10 cellular contexts compared by ENCODE assay signal in genomic region chr1:41362357-41362721, GRCh38. TPM values are rescaled to one million over a fixed set of nuclear protein-coding genes. Genes with fewer than 3 reads are reported as not detected.
A peak's percentile ranks its signal among the peaks of the same experiment; 100 is the strongest.
DNase-seq lines count a peak whose midpoint lies in the region; ATAC-seq and TF ChIP-seq lines count a peak whose summit lies in the region.
"Had no signal": no experiment of that assay in that cellular context is flagged by ENCODE, and none has a peak within 500 bp of the region (broad histone marks: within the 10 kb centered on the region; RNA-seq: fewer than 3 reads in every experiment).

No MANE protein-coding gene starts in this region.

- intact Hi-C loops in PC-9 (cut with micrococcal nuclease; ENCODE audit: unreplicated experiment): no loop called here

- H3K4me2 ChIP-seq in PC-9: peak overlapping the region; percentile 90
- peak overlapping the region; percentile 84 for H3K4me2 ChIP-seq in skeletal muscle satellite cell (ENCODE audit: low read length)

- H3K36me3 ChIP-seq in PC-9 (ENCODE audit: low read depth) (no peaks in the 10 kb centered on the region), skeletal muscle satellite cell (ENCODE audit: insufficient read depth, low read length) (no peaks in the 10 kb centered on the region)

- no peak for TF ChIP-seq CTCF in PC-9 (conservative IDR thresholded peaks at IDR 0.05)

- no TSS peak for BruUV-seq in PC-9 (replicated peaks; lab: Mats Ljungman, UMichigan)

- no peaks in the 10 kb centered on the region for H4K20me1 ChIP-seq in PC-9 (ENCODE audit: insufficient read depth)

- H3K9ac ChIP-seq in skeletal muscle satellite cell (ENCODE audit: low read depth, low read length): no peak overlapping the region

- DNase-seq in DMS 273 (lab: John Stamatoyannopoulos, UW; ENCODE audit: unreplicated experiment): peak; percentile 99
- no peak for DNase-seq in DMS 273 treated with DMSO at 0.1 percent for 48 hours (lab: John Stamatoyannopoulos, UW)
- DNase-seq in PC-9: no peak
- DNase-seq in amniotic stem cell (lab: John Stamatoyannopoulos, UW): no peak
- no peak for DNase-seq in HuH-7.5 (ENCODE audit: low spot score)
- DNase-seq: activated effector memory CD4-positive, alpha-beta T cell treated with Interleukin-2 at 50 U/mL for 16 hours had no signal

- no peak for ATAC-seq in GM21619 (IDR thresholded peaks at IDR 0.05; ENCODE audit: unreplicated experiment)

- peaks cover 57% of the 10 kb centered on the region for H3K4me1 ChIP-seq in PC-9 (replicated peaks; ENCODE audit: insufficient read depth)
- H3K4me1 ChIP-seq in skeletal muscle satellite cell (ENCODE audit: control insufficient read depth, insufficient read depth, low read length): peaks cover 40% of the 10 kb centered on the region

- H2AFZ ChIP-seq in PC-9: peak overlapping the region; percentile 73; the same call in 1 of the 2 replicates

- no peaks in the 10 kb centered on the region for H3K9me2 ChIP-seq in PC-9 (ENCODE audit: insufficient read depth)

- no peak overlapping the region for H3K27ac ChIP-seq in PC-9
- H3K27ac ChIP-seq: HL-60 had no signal

- POLR2A ChIA-PET in PC-9 (lab: Charles Lee; ENCODE audit: unreplicated experiment): interaction anchor here (0.6 kb wide), 1 partner anchor 302 kb away, joined by 17 read pairs; no protein-coding TSS in a partner anchor

- H3K27me3 ChIP-seq in PC-9 (ENCODE audit: insufficient read depth, low read depth) (peaks cover 7% of the 10 kb centered on the region; the same call in 1 of the 2 replicates), skeletal muscle satellite cell (ENCODE audit: control insufficient read depth, insufficient read depth, low read length) (peaks cover 59% of the 10 kb centered on the region)

- H3K79me2 ChIP-seq in PC-9 (ENCODE audit: low read depth): no peaks in the 10 kb centered on the region

- peak overlapping the region; percentile 61; the same call in 1 of the 2 replicates for H3K4me3 ChIP-seq in PC-9
- H3K4me3 ChIP-seq in iPS-11a (ENCODE audit: low read depth, low read length): peak overlapping the region; percentile 41
- peak overlapping the region; percentile 75 for H3K4me3 ChIP-seq in skeletal muscle satellite cell (ENCODE audit: low read length)

- CTCF ChIA-PET in PC-9 (lab: Charles Lee): interaction anchor here (0.7 to 1.1 kb wide), 4 partner anchors 15 to 138 kb away, joined by 4 to 23 read pairs (median 8); no protein-coding TSS in a partner anchor

- H3K9me3 ChIP-seq in PC-9 (ENCODE audit: insufficient read depth, low read depth) (no peaks in the 10 kb centered on the region), skeletal muscle satellite cell (replicated peaks; ENCODE audit: low read length) (no peaks in the 10 kb centered on the region)

- peaks cover 29% of the 10 kb centered on the region; the same call in 1 of the 2 replicates for H3F3A ChIP-seq in PC-9 (ENCODE audit: insufficient read depth, low read depth)

RNA-seq across cellular contexts. Expression of gene FOXO6, which starts 1.1 kb away (rescaled TPM):
- total RNA-seq in PC-9 (2021): 9.0 and 17.5 TPM in 2 replicates
- 0.22 TPM in 1 of 2 replicates, not detected in the other for total RNA-seq in skeletal muscle satellite cell (2012; rRNA removed)
